8 cellular contexts compared by ENCODE assay signal in genomic region chr21:35256468-35256988, GRCh38.
DNase-seq lines count a peak whose midpoint lies in the region; ATAC-seq, FAIRE-seq and TF ChIP-seq lines count a peak whose summit lies in the region.

No MANE protein-coding gene starts in this region.

- peak in 1 of 2 experiments; percentile 38; a peak in 1 of 5 replicates for TF ChIP-seq EP300 in A549 (IDR thresholded peaks at IDR 0.05)
- TF ChIP-seq EP300 in SK-N-SH (IDR thresholded peaks at IDR 0.05; ENCODE audit: borderline replicate concordance in 1 of 2, low read depth in 1 of 2, low read length in 1 of 2) = no peak; a peak in 1 of 4 replicates
- no peak for TF ChIP-seq EP300 in ovary (IDR thresholded peaks at IDR 0.05)

- peaks cover 2% of the 10 kb centered on the region; the same call in 1 of the 3 replicates for H3K9me3 ChIP-seq in A549
- no peaks in the 10 kb centered on the region for H3K9me3 ChIP-seq in SK-N-SH
- H3K9me3 ChIP-seq in ovary = no peaks in the 10 kb centered on the region

- peak overlapping the region; percentile 58 for H3K4me2 ChIP-seq in A549
- peak overlapping the region; percentile 71 for H3K4me2 ChIP-seq in SK-N-SH

- no peak for FAIRE-seq in A549 (lab: Jason Lieb, UNC)

- DNase-seq in A549 (ENCODE audit: low read depth in 1 of 2, low spot score in 1 of 2) (peak; percentile 58 to 86), HT1080 (ENCODE audit: low read depth) (peak; percentile 96), SK-N-SH (peak; percentile 5), foreskin fibroblast (peak; percentile 97), ovary (peak; percentile 74 to 86 (median 79)), NCI-H82 treated with DMSO at 0.1 percent for 48 hours (lab: John Stamatoyannopoulos, UW; ENCODE audit: unreplicated experiment) (no peak)

- POLR2A ChIA-PET in A549 (lab: Yijun Ruan, JAX) (interaction anchor here (0.8 to 2.3 kb wide), 4 partner anchors 144 to 368 kb away, joined by 3 to 10 read pairs (median 5); no protein-coding TSS in a partner anchor), SK-N-SH (lab: Yijun Ruan, JAX) (no interaction called here)

- CTCF ChIA-PET in A549 (lab: Yijun Ruan, JAX) = interaction anchor here (1.0 to 1.2 kb wide), 3 partner anchors 78 to 367 kb away, joined by 3 to 4 read pairs (median 3); no protein-coding TSS in a partner anchor
- CTCF ChIA-PET in SK-N-SH (lab: Yijun Ruan, JAX) = no interaction called here

- TF ChIP-seq POLR2A in A549 (IDR thresholded peaks at IDR 0.05; ENCODE audit: low read length) (no peak), ovary (IDR thresholded peaks at IDR 0.05) (no peak)

- ATAC-seq in A549 (peak; percentile 99 to 100), HG03439 (IDR thresholded peaks at IDR 0.05; ENCODE audit: unreplicated experiment) (no peak), HG03045 (IDR thresholded peaks at IDR 0.05; ENCODE audit: unreplicated experiment) (no peak)

- peaks cover 22% of the 10 kb centered on the region for H3F3A ChIP-seq in SK-N-SH (replicated peaks; ENCODE audit: insufficient read depth)

- H3K27me3 ChIP-seq in SK-N-SH (ENCODE audit: insufficient read depth) (no peaks in the 10 kb centered on the region), ovary (no peaks in the 10 kb centered on the region)

- intact Hi-C loops in ovary (cut with DNase I) = no loop called here

- peak overlapping the region; percentile 80 for H2AFZ ChIP-seq in SK-N-SH (ENCODE audit: low read depth)

- peak overlapping the region; percentile 37; the same call in 1 of the 2 replicates for H3K9ac ChIP-seq in SK-N-SH

- TF ChIP-seq CTCF in A549 (IDR thresholded peaks at IDR 0.05) (no peak), SK-N-SH (IDR thresholded peaks at IDR 0.05) (no peak), foreskin fibroblast (IDR thresholded peaks at IDR 0.05; ENCODE audit: low read depth, low read length) (no peak), ovary (IDR thresholded peaks at IDR 0.05) (no peak)

- H3K27ac ChIP-seq in A549 (peak overlapping the region; percentile 74 to 84), SK-N-SH (ENCODE audit: low read depth in 2 of 2, low read length in 1 of 2) (peak overlapping the region; percentile 72 to 90), ovary (no peak overlapping the region)

- peak overlapping the region; percentile 29 for H3K4me3 ChIP-seq in A549
- peak overlapping the region; percentile 38 to 39 for H3K4me3 ChIP-seq in SK-N-SH (ENCODE audit: low read depth in 2 of 2, low read length in 1 of 2)
- peak overlapping the region in 1 of 2 donors; percentile 19 for H3K4me3 ChIP-seq in foreskin fibroblast (ENCODE audit: low read depth in 1 of 2, low read length in 2 of 2)
- H3K4me3 ChIP-seq in ovary = no peak overlapping the region

- H3K79me2 ChIP-seq in SK-N-SH (ENCODE audit: insufficient read depth) = no peaks in the 10 kb centered on the region

- no peaks in the 10 kb centered on the region for H4K20me1 ChIP-seq in SK-N-SH (ENCODE audit: insufficient read depth)

- H3K4me1 ChIP-seq in A549 (peaks cover 21% of the 10 kb centered on the region), SK-N-SH (ENCODE audit: control insufficient read depth in 1 of 2, insufficient read depth in 2 of 2, low read depth in 1 of 2, low read length in 1 of 2) (peaks cover 6% of the 10 kb centered on the region in 2 experiments; a peak in 3 of 4 replicates), ovary (ENCODE audit: insufficient read depth) (peaks cover 3% of the 10 kb centered on the region)

- H3K36me3 ChIP-seq in SK-N-SH (replicated peaks in 1 of 2; ENCODE audit: control insufficient read depth in 1 of 2, insufficient read depth in 2 of 2, low read length in 1 of 2) = peaks cover 0 to 3% of the 10 kb centered on the region in 2 experiments
- H3K36me3 ChIP-seq in ovary = no peaks in the 10 kb centered on the region

- peak; percentile 12 to 31; a peak in 2 of 5 replicates for TF ChIP-seq RAD21 in A549 (conservative IDR thresholded peaks at IDR 0.05 in 1 of 2, IDR thresholded peaks at IDR 0.05 in 1 of 2)
- no peak for TF ChIP-seq RAD21 in SK-N-SH (IDR thresholded peaks at IDR 0.05; ENCODE audit: low read length)

- H3K9me2 ChIP-seq in SK-N-SH = no peaks in the 10 kb centered on the region

- WGBS in A549 (ENCODE audit: missing lambda C conversion rate) = 0% methylated on average over 10 of the region's 10 CpGs
- 2% methylated on average over 10 of the region's 10 CpGs for WGBS in SK-N-SH (ENCODE audit: low lambda C conversion rate)
- WGBS in ovary, 3 donors = 2 to 4% (median 4%) methylated on average over 10 of the region's 10 CpGs

TF ChIP-seq in A549, 52 proteins besides CTCF, POLR2A, EP300 and RAD21:
- TF ChIP-seq MAZ (IDR thresholded peaks at IDR 0.05; ENCODE audit: borderline replicate concordance, low read depth, low read length) (no peak), JUN (IDR thresholded peaks at IDR 0.05) (peak in 1 of 2 experiments; percentile 29; a peak in 1 of 5 replicates), MAFK (IDR thresholded peaks at IDR 0.05; ENCODE audit: partially characterized antibody) (peak; percentile 18), FOSL2 (IDR thresholded peaks at IDR 0.05) (peak; percentile 68), FOSL2 (CRISPR knock-in tag; IDR thresholded peaks at IDR 0.05) (peak; percentile 80)

TF ChIP-seq in SK-N-SH, 30 proteins besides CTCF, POLR2A, EP300 and RAD21 (continues in another document):
- TF ChIP-seq ELF1 (IDR thresholded peaks at IDR 0.05) (peak; percentile 86), TEAD4 (IDR thresholded peaks at IDR 0.05; ENCODE audit: borderline replicate concordance, insufficient read depth) (no peak), NFIC (IDR thresholded peaks at IDR 0.05; ENCODE audit: borderline replicate concordance) (peak; percentile 81), USF1 (IDR thresholded peaks at IDR 0.05; ENCODE audit: borderline replicate concordance, low read depth) (no peak; the same call in 1 of the 2 replicates), GATA2 (CRISPR knock-in tag; IDR thresholded peaks at IDR 0.05) (no peak), IRF3 (IDR thresholded peaks at IDR 0.05; ENCODE audit: low read depth, low read length) (no peak), FOXJ3 (CRISPR knock-in tag; IDR thresholded peaks at IDR 0.05) (no peak), ZBTB33 (IDR thresholded peaks at IDR 0.05; ENCODE audit: borderline replicate concordance, low read depth) (no peak), JUND (IDR thresholded peaks at IDR 0.05) (peak; percentile 89), FOSL2 (IDR thresholded peaks at IDR 0.05; ENCODE audit: borderline replicate concordance, low read depth) (peak; percentile 89), MAX (IDR thresholded peaks at IDR 0.05; ENCODE audit: low read depth) (peak; percentile 49; the same call in 1 of the 2 replicates), PBX3 (IDR thresholded peaks at IDR 0.05) (peak; percentile 61), NRF1 (IDR thresholded peaks at IDR 0.05; ENCODE audit: low read depth, low read length) (peak; percentile 65), TCF12 (IDR thresholded peaks at IDR 0.05) (peak; percentile 84), SMC3 (IDR thresholded peaks at IDR 0.05; ENCODE audit: low read depth, low read length) (peak; percentile 1; the same call in 1 of the 2 replicates), POLR2AphosphoS5 (IDR thresholded peaks at IDR 0.05; ENCODE audit: low read depth, low read length) (0 out of 2 replicates have a peak, but pooled peaks have one; percentile 32), EZH2phosphoT487 (IDR thresholded peaks at IDR 0.05; ENCODE audit: borderline replicate concordance, low read depth) (no peak), RCOR1 (IDR thresholded peaks at IDR 0.05; ENCODE audit: low read length) (no peak), MEF2A (IDR thresholded peaks at IDR 0.05; ENCODE audit: borderline replicate concordance, low read depth) (no peak)

Comparison
In these comparisons a context has a peak if more than half of its experiments do, and no peak if none do; other contexts are left out.
1. ATAC-seq: peak in A549 (2 of 2); none in HG03439 (single experiment) and HG03045 (single experiment).
2. H3K27ac ChIP-seq: peak in A549 (2 of 2) and SK-N-SH (2 of 2); none in ovary (0 of 2).
3. Of the 12 proteins assayed by ChIP-seq in both A549 and SK-N-SH: peak only in A549: RAD21; only in SK-N-SH: MAX, PBX3 and SMC3; in both: FOSL2; in neither: 6; mixed calls (peak in some experiments, not most) for 1.